1 cellular context compared by ENCODE assay signal in genomic region chr4:144646523-144647094, GRCh38.
TF ChIP-seq lines count a peak whose summit lies in the region.

No MANE protein-coding gene starts in this region.

TF ChIP-seq in K562, 482 proteins besides CTCF, POLR2A, EP300 and RAD21 (continued from another document):
- TF ChIP-seq AFF4 (CRISPR knock-in tag; IDR thresholded peaks at IDR 0.05) = no peak
